1 cellular context compared by ENCODE assay signal in the genomic region with DNA sequence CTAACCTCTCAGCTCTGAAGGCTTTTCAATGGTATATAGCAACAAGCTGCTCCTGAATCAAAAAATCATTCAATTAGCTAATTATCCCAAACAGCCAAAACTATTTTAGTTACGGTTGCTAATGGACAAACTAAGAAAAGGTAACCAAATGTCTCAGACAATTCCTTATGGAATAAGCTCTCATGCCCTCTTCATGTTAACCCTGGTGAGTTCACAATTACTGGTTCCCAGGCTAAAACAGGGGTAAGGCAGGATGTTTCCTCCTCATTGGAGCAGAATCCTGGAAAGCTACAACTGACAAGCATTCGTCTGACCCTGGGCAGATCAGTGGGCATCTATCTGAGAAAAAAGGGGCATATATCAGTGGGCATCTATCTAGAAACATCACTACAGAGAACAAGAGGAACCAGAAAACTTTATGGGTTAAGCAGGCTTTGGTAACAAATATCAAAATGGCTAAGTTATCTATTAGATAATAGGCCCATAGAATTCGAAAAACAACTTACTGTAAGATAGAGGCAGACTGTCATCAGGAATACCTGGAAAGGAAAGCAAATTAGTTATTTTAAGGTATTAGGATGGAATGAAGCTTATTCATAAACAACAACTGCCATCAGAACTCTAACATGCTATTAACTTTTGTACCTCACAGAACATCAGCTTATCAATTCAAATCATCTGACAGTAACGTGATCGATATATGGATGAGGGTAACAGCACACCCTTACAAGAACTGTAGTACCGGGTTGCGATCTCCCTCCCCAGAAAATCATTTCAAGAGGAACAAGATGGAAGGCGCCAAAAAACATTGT.
TF ChIP-seq lines count a peak whose summit lies in the region.

No MANE protein-coding gene starts in this region.

TF ChIP-seq in GM23338, 12 proteins besides CTCF, POLR2A, EP300 and RAD21 (continued from another document):
- TF ChIP-seq, protein P1, sequence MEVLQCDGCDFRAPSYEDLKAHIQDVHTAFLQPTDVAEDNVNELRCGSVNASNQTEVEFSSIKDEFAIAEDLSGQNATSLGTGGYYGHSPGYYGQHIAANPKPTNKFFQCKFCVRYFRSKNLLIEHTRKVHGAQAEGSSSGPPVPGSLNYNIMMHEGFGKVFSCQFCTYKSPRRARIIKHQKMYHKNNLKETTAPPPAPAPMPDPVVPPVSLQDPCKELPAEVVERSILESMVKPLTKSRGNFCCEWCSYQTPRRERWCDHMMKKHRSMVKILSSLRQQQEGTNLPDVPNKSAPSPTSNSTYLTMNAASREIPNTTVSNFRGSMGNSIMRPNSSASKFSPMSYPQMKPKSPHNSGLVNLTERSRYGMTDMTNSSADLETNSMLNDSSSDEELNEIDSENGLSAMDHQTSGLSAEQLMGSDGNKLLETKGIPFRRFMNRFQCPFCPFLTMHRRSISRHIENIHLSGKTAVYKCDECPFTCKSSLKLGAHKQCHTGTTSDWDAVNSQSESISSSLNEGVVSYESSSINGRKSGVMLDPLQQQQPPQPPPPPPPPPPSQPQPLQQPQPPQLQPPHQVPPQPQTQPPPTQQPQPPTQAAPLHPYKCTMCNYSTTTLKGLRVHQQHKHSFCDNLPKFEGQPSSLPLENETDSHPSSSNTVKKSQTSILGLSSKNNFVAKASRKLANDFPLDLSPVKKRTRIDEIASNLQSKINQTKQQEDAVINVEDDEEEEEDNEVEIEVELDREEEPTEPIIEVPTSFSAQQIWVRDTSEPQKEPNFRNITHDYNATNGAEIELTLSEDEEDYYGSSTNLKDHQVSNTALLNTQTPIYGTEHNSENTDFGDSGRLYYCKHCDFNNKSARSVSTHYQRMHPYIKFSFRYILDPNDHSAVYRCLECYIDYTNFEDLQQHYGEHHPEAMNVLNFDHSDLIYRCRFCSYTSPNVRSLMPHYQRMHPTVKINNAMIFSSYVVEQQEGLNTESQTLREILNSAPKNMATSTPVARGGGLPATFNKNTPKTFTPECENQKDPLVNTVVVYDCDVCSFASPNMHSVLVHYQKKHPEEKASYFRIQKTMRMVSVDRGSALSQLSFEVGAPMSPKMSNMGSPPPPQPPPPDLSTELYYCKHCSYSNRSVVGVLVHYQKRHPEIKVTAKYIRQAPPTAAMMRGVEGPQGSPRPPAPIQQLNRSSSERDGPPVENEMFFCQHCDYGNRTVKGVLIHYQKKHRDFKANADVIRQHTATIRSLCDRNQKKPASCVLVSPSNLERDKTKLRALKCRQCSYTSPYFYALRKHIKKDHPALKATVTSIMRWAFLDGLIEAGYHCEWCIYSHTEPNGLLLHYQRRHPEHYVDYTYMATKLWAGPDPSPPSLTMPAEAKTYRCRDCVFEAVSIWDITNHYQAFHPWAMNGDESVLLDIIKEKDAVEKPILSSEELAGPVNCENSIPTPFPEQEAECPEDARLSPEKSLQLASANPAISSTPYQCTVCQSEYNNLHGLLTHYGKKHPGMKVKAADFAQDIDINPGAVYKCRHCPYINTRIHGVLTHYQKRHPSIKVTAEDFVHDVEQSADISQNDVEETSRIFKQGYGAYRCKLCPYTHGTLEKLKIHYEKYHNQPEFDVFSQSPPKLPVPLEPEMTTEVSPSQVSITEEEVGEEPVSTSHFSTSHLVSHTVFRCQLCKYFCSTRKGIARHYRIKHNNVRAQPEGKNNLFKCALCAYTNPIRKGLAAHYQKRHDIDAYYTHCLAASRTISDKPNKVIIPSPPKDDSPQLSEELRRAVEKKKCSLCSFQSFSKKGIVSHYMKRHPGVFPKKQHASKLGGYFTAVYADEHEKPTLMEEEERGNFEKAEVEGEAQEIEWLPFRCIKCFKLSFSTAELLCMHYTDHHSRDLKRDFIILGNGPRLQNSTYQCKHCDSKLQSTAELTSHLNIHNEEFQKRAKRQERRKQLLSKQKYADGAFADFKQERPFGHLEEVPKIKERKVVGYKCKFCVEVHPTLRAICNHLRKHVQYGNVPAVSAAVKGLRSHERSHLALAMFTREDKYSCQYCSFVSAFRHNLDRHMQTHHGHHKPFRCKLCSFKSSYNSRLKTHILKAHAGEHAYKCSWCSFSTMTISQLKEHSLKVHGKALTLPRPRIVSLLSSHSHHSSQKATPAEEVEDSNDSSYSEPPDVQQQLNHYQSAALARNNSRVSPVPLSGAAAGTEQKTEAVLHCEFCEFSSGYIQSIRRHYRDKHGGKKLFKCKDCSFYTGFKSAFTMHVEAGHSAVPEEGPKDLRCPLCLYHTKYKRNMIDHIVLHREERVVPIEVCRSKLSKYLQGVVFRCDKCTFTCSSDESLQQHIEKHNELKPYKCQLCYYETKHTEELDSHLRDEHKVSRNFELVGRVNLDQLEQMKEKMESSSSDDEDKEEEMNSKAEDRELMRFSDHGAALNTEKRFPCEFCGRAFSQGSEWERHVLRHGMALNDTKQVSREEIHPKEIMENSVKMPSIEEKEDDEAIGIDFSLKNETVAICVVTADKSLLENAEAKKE (CRISPR knock-in tag; IDR thresholded peaks at IDR 0.05) = no peak
- TF ChIP-seq STAT1 (IDR thresholded peaks at IDR 0.05; ENCODE audit: unreplicated experiment) (no peak), EZH2 (IDR thresholded peaks at IDR 0.05; ENCODE audit: low read depth, unreplicated experiment) (no peak), EZH2phosphoT487 (IDR thresholded peaks at IDR 0.05; ENCODE audit: unreplicated experiment) (no peak), CREB1 (CRISPR knock-in tag; IDR thresholded peaks at IDR 0.05; ENCODE audit: low read depth) (no peak), NANOG (IDR thresholded peaks at IDR 0.05; ENCODE audit: borderline replicate concordance) (no peak), POLR2AphosphoS5 (IDR thresholded peaks at IDR 0.05; ENCODE audit: low read depth) (no peak; the same call in 1 of the 2 replicates), ZNF114 (CRISPR knock-in tag; IDR thresholded peaks at IDR 0.05) (no peak)
- TF ChIP-seq, protein P2, sequence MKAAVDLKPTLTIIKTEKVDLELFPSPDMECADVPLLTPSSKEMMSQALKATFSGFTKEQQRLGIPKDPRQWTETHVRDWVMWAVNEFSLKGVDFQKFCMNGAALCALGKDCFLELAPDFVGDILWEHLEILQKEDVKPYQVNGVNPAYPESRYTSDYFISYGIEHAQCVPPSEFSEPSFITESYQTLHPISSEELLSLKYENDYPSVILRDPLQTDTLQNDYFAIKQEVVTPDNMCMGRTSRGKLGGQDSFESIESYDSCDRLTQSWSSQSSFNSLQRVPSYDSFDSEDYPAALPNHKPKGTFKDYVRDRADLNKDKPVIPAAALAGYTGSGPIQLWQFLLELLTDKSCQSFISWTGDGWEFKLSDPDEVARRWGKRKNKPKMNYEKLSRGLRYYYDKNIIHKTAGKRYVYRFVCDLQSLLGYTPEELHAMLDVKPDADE (IDR thresholded peaks at IDR 0.05) = no peak
- TF ChIP-seq, protein P3, sequence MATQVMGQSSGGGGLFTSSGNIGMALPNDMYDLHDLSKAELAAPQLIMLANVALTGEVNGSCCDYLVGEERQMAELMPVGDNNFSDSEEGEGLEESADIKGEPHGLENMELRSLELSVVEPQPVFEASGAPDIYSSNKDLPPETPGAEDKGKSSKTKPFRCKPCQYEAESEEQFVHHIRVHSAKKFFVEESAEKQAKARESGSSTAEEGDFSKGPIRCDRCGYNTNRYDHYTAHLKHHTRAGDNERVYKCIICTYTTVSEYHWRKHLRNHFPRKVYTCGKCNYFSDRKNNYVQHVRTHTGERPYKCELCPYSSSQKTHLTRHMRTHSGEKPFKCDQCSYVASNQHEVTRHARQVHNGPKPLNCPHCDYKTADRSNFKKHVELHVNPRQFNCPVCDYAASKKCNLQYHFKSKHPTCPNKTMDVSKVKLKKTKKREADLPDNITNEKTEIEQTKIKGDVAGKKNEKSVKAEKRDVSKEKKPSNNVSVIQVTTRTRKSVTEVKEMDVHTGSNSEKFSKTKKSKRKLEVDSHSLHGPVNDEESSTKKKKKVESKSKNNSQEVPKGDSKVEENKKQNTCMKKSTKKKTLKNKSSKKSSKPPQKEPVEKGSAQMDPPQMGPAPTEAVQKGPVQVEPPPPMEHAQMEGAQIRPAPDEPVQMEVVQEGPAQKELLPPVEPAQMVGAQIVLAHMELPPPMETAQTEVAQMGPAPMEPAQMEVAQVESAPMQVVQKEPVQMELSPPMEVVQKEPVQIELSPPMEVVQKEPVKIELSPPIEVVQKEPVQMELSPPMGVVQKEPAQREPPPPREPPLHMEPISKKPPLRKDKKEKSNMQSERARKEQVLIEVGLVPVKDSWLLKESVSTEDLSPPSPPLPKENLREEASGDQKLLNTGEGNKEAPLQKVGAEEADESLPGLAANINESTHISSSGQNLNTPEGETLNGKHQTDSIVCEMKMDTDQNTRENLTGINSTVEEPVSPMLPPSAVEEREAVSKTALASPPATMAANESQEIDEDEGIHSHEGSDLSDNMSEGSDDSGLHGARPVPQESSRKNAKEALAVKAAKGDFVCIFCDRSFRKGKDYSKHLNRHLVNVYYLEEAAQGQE (IDR thresholded peaks at IDR 0.05; ENCODE audit: unreplicated experiment) = no peak
